ENCODE assay signal across 1 cellular context in the genomic region with DNA sequence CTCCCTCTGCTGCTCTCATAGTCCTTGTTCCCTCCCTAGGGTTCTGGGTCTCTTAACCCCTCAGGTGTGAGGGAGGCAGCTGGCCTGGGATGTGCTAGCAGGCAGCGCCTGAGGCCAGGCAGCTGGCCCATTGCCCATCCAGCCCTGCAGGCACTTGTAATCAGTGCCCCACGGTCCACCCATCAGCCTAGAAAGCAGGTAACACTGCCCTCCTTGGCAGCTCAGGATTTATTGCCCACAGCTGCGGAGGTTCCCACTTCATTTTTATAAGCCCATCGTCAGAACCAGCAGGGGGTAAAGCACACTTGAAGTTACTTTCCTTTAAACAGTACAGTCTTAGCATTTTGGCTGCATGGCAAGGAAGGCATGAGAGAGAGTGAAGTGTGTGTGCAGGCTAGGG.
TF ChIP-seq lines count a peak whose summit lies in the region.

No MANE protein-coding gene starts in this region.

TF ChIP-seq in Ishikawa, 13 proteins besides CTCF, POLR2A, EP300 and RAD21 (continued from another document):
- TF ChIP-seq, protein P1, sequence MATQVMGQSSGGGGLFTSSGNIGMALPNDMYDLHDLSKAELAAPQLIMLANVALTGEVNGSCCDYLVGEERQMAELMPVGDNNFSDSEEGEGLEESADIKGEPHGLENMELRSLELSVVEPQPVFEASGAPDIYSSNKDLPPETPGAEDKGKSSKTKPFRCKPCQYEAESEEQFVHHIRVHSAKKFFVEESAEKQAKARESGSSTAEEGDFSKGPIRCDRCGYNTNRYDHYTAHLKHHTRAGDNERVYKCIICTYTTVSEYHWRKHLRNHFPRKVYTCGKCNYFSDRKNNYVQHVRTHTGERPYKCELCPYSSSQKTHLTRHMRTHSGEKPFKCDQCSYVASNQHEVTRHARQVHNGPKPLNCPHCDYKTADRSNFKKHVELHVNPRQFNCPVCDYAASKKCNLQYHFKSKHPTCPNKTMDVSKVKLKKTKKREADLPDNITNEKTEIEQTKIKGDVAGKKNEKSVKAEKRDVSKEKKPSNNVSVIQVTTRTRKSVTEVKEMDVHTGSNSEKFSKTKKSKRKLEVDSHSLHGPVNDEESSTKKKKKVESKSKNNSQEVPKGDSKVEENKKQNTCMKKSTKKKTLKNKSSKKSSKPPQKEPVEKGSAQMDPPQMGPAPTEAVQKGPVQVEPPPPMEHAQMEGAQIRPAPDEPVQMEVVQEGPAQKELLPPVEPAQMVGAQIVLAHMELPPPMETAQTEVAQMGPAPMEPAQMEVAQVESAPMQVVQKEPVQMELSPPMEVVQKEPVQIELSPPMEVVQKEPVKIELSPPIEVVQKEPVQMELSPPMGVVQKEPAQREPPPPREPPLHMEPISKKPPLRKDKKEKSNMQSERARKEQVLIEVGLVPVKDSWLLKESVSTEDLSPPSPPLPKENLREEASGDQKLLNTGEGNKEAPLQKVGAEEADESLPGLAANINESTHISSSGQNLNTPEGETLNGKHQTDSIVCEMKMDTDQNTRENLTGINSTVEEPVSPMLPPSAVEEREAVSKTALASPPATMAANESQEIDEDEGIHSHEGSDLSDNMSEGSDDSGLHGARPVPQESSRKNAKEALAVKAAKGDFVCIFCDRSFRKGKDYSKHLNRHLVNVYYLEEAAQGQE (IDR thresholded peaks at IDR 0.05; ENCODE audit: low read depth): no peak
- TF ChIP-seq, protein P2, sequence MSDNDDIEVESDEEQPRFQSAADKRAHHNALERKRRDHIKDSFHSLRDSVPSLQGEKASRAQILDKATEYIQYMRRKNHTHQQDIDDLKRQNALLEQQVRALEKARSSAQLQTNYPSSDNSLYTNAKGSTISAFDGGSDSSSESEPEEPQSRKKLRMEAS (IDR thresholded peaks at IDR 0.05): no peak
- TF ChIP-seq TAF1 (IDR thresholded peaks at IDR 0.05; ENCODE audit: low read depth) (no peak), ZBTB7A (IDR thresholded peaks at IDR 0.05; ENCODE audit: low read depth) (no peak), EGR1 (IDR thresholded peaks at IDR 0.05) (no peak), FOXM1 (IDR thresholded peaks at IDR 0.05; ENCODE audit: borderline replicate concordance, low read depth) (no peak), NFIC (IDR thresholded peaks at IDR 0.05) (0 out of 2 replicates have a peak, but pooled peaks have one; percentile 18), TCF12 (IDR thresholded peaks at IDR 0.05; ENCODE audit: low read depth) (peak; percentile 38; the same call in 1 of the 2 replicates), TEAD4 (IDR thresholded peaks at IDR 0.05) (no peak)
TF ChIP-seq in Ishikawa: peak in this region for 2.
